Comparison of ENCODE assay signal across 17 cellular contexts in the genomic region with DNA sequence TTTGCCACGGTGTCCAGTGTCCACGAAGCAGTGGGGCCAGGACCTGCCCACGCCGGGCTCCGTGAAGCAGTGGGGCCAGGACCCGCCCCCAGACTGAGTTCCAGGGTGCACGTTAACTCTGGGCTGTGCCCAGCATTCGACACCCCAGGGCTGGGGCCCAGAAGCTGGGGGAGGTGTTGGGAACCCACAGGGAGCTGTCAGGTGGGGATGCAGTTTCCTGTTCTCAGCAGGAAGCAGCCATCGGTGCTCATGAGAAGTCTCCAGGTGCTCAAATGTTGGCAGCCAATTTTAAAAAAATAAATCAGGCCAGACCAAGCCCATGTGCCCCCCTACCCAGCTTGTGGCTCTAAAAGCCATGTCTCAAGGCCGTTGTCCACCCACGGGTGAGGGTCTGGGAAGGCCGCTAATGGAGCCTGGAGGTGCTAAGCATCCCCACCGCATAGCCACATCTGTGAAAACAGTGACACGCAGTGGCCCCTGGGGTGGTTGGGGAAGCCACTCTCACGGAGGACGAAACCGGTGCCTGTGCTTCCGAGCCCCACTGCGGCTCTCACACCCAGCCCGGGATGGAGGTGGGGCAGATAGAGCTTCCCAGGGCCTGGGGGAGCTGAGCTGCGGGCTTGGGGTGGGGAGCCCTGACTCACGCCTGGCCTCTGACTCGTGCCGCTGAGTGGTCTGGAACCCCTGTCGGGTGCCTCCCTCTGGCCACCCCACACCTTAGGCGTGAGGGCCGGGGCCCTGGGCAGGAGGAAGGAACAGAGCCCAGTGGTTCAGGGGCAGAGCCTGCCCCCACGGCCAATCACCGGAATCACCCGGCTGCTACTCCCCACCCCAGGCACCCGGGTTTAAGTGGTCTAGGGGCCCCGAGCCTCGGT. TPM values are rescaled to one million over a fixed set of nuclear protein-coding genes. Genes with fewer than 3 reads are reported as not detected.
DNase-seq lines count a peak whose midpoint lies in the region; ATAC-seq and TF ChIP-seq lines count a peak whose summit lies in the region.
"Had no signal": no experiment of that assay in that cellular context is flagged by ENCODE, and none has a peak within 500 bp of the region (broad histone marks: within the 10 kb centered on the region; RNA-seq: fewer than 3 reads in every experiment).

No MANE protein-coding gene starts in this region.

- H3K27me3 Mint-ChIP-seq in natural killer cell (ENCODE audit: low read depth in 2 of 2), result no peaks in the 10 kb centered on the region
- no peaks in the 10 kb centered on the region for H3K27me3 Mint-ChIP-seq in natural killer cell treated with Interleukin-12 subunit alpha and Interleukin-12 subunit beta and Interleukin-15 and Interleukin-18, amount 100 ng/mL, for 72 hours
- no peaks in the 10 kb centered on the region for H3K27me3 Mint-ChIP-seq in effector memory CD8-positive, alpha-beta T cell
- H3K27me3 Mint-ChIP-seq: CD4-positive, alpha-beta memory T cell had no signal

- H3K9me3 ChIP-seq in KOPT-K1 (ENCODE audit: insufficient read depth, low read length, poor library complexity, severe bottlenecking), result no peaks in the 10 kb centered on the region
- H3K9me3 ChIP-seq in upper lobe of right lung, result no peaks in the 10 kb centered on the region
- H3K9me3 ChIP-seq in esophagus squamous epithelium, result no peaks in the 10 kb centered on the region

- DNase-seq in natural killer cell (no peak), upper lobe of right lung (no peak), esophagus squamous epithelium (lab: John Stamatoyannopoulos, UW) (no peak)
- DNase-seq in natural killer cell treated with Interleukin-12 subunit alpha and Interleukin-12 subunit beta and Interleukin-15 and Interleukin-18, amount 100 ng/mL, for 72 hours (ENCODE audit: low spot score), result no peak
- DNase-seq in effector memory CD8-positive, alpha-beta T cell, result no peak
- no peak for DNase-seq in stimulated activated CD4-positive, alpha-beta T cell treated with anti-CD3 and anti-CD28 coated beads, Interleukin-2, amount 100 ng/mL, for 48 hours
- DNase-seq: ACHN; CD4-positive, alpha-beta memory T cell; HFFc6; Kasumi-1; MM.1S; NCI-H1092 treated with DMSO at 0.1 percent for 48 hours; NCI-H524 had no signal

- H3K4me3 ChIP-seq in upper lobe of right lung (no peak overlapping the region), esophagus squamous epithelium (no peak overlapping the region)

- no peaks in the 10 kb centered on the region for H3K9me3 Mint-ChIP-seq in natural killer cell
- no peaks in the 10 kb centered on the region for H3K9me3 Mint-ChIP-seq in natural killer cell treated with Interleukin-12 subunit alpha and Interleukin-12 subunit beta and Interleukin-15 and Interleukin-18, amount 100 ng/mL, for 72 hours
- no peaks in the 10 kb centered on the region for H3K9me3 Mint-ChIP-seq in effector memory CD8-positive, alpha-beta T cell
- H3K9me3 Mint-ChIP-seq: HFFc6 had no signal

- peak overlapping the region in 1 of 2 donors; percentile 32 for H3K27ac Mint-ChIP-seq in natural killer cell
- no peak overlapping the region for H3K27ac Mint-ChIP-seq in natural killer cell treated with Interleukin-12 subunit alpha and Interleukin-12 subunit beta and Interleukin-15 and Interleukin-18, amount 100 ng/mL, for 72 hours
- peak overlapping the region in 1 of 2 donors; percentile 19 for H3K27ac Mint-ChIP-seq in effector memory CD8-positive, alpha-beta T cell
- H3K27ac Mint-ChIP-seq: HFFc6 had no signal

- H3K36me3 Mint-ChIP-seq in natural killer cell, result no peaks in the 10 kb centered on the region
- no peaks in the 10 kb centered on the region for H3K36me3 Mint-ChIP-seq in natural killer cell treated with Interleukin-12 subunit alpha and Interleukin-12 subunit beta and Interleukin-15 and Interleukin-18, amount 100 ng/mL, for 72 hours
- H3K36me3 Mint-ChIP-seq in effector memory CD8-positive, alpha-beta T cell (ENCODE audit: insufficient read depth), result peaks cover 7% of the 10 kb centered on the region

- peaks cover 0 to 14% of the 10 kb centered on the region in 2 donors for H3K4me1 Mint-ChIP-seq in natural killer cell
- peaks cover 5 to 6% of the 10 kb centered on the region in 2 donors for H3K4me1 Mint-ChIP-seq in natural killer cell treated with Interleukin-12 subunit alpha and Interleukin-12 subunit beta and Interleukin-15 and Interleukin-18, amount 100 ng/mL, for 72 hours (ENCODE audit: low read depth in 2 of 2)
- no peaks in the 10 kb centered on the region for H3K4me1 Mint-ChIP-seq in effector memory CD8-positive, alpha-beta T cell (ENCODE audit: low read depth in 2 of 2)

- WGBS in esophagus squamous epithelium, 2 donors, result 81 to 96% methylated on average over 5 of the region's 33 CpGs

- H3K4me1 ChIP-seq in upper lobe of right lung (no peaks in the 10 kb centered on the region), esophagus squamous epithelium (no peaks in the 10 kb centered on the region)

- no peaks in the 10 kb centered on the region for H3K36me3 ChIP-seq in KOPT-K1 (ENCODE audit: insufficient read depth, low read length)
- peaks cover 7% of the 10 kb centered on the region for H3K36me3 ChIP-seq in upper lobe of right lung
- peaks cover 0 to 14% (median 2%) of the 10 kb centered on the region in 3 donors for H3K36me3 ChIP-seq in esophagus squamous epithelium

- H3K27me3 ChIP-seq in upper lobe of right lung, result no peaks in the 10 kb centered on the region
- no peaks in the 10 kb centered on the region for H3K27me3 ChIP-seq in esophagus squamous epithelium

- H3K27ac ChIP-seq in KOPT-K1 (ENCODE audit: low read depth, low read length, poor library complexity, severe bottlenecking) (peak overlapping the region; percentile 72), upper lobe of right lung (no peak overlapping the region), esophagus squamous epithelium (no peak overlapping the region)

- ATAC-seq in natural killer cell (peak in 2 of 3 donors; percentile 13 to 48), upper lobe of right lung (peak; percentile 27), GM18909 (IDR thresholded peaks at IDR 0.05; ENCODE audit: poor library complexity, unreplicated experiment) (no peak)
- no peak for ATAC-seq in natural killer cell treated with Interleukin-12 subunit alpha and Interleukin-12 subunit beta and Interleukin-15 and Interleukin-18, amount 100 ng/mL, for 72 hours
- peak; percentile 65 for ATAC-seq in effector memory CD8-positive, alpha-beta T cell (replicated peaks)
- ATAC-seq: Panc1, Right ventricle myocardium inferior had no signal

- no peak for TF ChIP-seq POLR2A in esophagus squamous epithelium (IDR thresholded peaks at IDR 0.05)

- no peak overlapping the region for H3K4me3 Mint-ChIP-seq in natural killer cell
- no peak overlapping the region for H3K4me3 Mint-ChIP-seq in natural killer cell treated with Interleukin-12 subunit alpha and Interleukin-12 subunit beta and Interleukin-15 and Interleukin-18, amount 100 ng/mL, for 72 hours
- peak overlapping the region in 1 of 2 donors; percentile 36 for H3K4me3 Mint-ChIP-seq in effector memory CD8-positive, alpha-beta T cell
- H3K4me3 Mint-ChIP-seq: HFFc6 had no signal

- intact Hi-C loops in natural killer cell (cut with micrococcal nuclease), result no loop called here
- intact Hi-C loops in upper lobe of right lung (cut with DNase I), result no loop called here
- intact Hi-C loops in esophagus squamous epithelium (cut with DNase I), result no loop called here

- no peak for TF ChIP-seq CTCF in natural killer cell (IDR thresholded peaks at IDR 0.05)
- TF ChIP-seq CTCF in upper lobe of right lung (IDR thresholded peaks at IDR 0.05), result no peak
- no peak for TF ChIP-seq CTCF in esophagus squamous epithelium (IDR thresholded peaks at IDR 0.05)

RNA-seq across cellular contexts. Expression of a gene that starts 53.6 kb away (rescaled TPM):
- total RNA-seq in natural killer cell (10 to 100 TPM; 67.5 to 78.0 (median 76.2) TPM), upper lobe of right lung (49.5 TPM), esophagus squamous epithelium (10 to 100 TPM in 3 of 4 donors, 1 to 10 TPM in 1; 5.9 to 34.3 (median 23.4) TPM)
- total RNA-seq in natural killer cell treated with Interleukin-12 subunit alpha and Interleukin-12 subunit beta and Interleukin-15 and Interleukin-18, amount 100 ng/mL, for 72 hours, result 10 to 100 TPM; 38.0 to 91.5 TPM

Comparison
In these comparisons a context has a peak if more than half of its experiments do, and no peak if none do; other contexts are left out.
1. ATAC-seq: peak in natural killer cell (2 of 3), effector memory CD8-positive, alpha-beta T cell (single experiment) and upper lobe of right lung (single experiment); none in natural killer cell treated with Interleukin-12 subunit alpha and Interleukin-12 subunit beta and Interleukin-15 and Interleukin-18, amount 100 ng/mL, for 72 hours (0 of 2) and GM18909 (single experiment).